Comparison of ENCODE assay signal across 19 cellular contexts in the genomic region with DNA sequence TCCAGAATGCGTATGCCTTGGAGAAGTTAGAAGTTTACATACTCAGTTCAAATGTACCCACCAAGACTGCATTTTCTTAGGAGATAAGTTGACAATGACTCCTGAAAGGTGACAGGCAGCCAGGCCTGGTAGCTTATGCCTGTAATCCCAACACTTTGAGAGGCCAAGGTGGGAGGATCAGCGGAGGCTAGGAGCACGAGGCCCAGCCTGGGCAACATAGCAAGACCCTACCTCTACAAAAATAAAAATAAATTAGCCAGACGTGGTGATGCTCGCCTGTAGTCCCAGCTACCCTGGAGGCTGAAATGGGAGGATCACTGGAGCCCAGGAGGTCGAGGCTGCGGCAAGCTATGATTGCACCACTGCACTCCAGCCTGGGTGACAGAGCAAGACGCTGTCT.
DNase-seq lines count a peak whose midpoint lies in the region; FAIRE-seq and TF ChIP-seq lines count a peak whose summit lies in the region.
"Had no signal": no experiment of that assay in that cellular context is flagged by ENCODE, and none has a peak within 500 bp of the region (broad histone marks: within the 10 kb centered on the region; RNA-seq: fewer than 3 reads in every experiment).

No MANE protein-coding gene starts in this region.

- H2AFZ ChIP-seq in Karpas-422 (ENCODE audit: low read length), result no peak overlapping the region
- H2AFZ ChIP-seq: GM23338 had no signal

- TF ChIP-seq POLR2A in spleen (IDR thresholded peaks at IDR 0.05) (no peak), H54 (IDR thresholded peaks at IDR 0.05; ENCODE audit: low read depth, low read length) (no peak)

- intact Hi-C loops in spleen (cut with DNase I; ENCODE audit: low total_unique reads), result no loop called here

- H3K4me2 ChIP-seq in BLaER1 treated with 17β-estradiol and CSF1 and Interleukin-3, amounts not matched to agents 10 nM and 100 nM, result peak overlapping the region in 9 of 11 experiments; percentile 25 to 74 (median 52); a peak in 11 of 22 replicates
- no peak overlapping the region for H3K4me2 ChIP-seq in Karpas-422 (ENCODE audit: low read depth, low read length, poor library complexity, severe bottlenecking)
- H3K4me2 ChIP-seq: GM23338 had no signal

- no peak overlapping the region for H3K9ac ChIP-seq in BLaER1 treated with 17β-estradiol and CSF1 and Interleukin-3, amounts not matched to agents 10 nM and 100 nM
- H3K9ac ChIP-seq in Karpas-422 (ENCODE audit: low read length), result no peak overlapping the region

- DNase-seq in Karpas-422 (peak; percentile 10), mesenteric fat pad (ENCODE audit: low spot score) (peak; percentile 37), spleen (peak; percentile 35), hepatic stellate cell (ENCODE audit: low spot score) (no peak), SIG-M5 treated with dmso at 0.1 percent for 504 hours (lab: John Stamatoyannopoulos, UW; ENCODE audit: unreplicated experiment) (no peak), H54 (ENCODE audit: insufficient read length, low spot score) (no peak)
- DNase-seq in stimulated activated CD8-positive, alpha-beta memory T cell treated with anti-CD3 and anti-CD28 coated beads, Interleukin-4, amount 100 ng/mL, for 48 hours, result no peak
- DNase-seq: CD4-positive, alpha-beta T cell; CD8-positive, alpha-beta memory T cell; DMS 273 treated with DMSO at 0.1 percent for 48 hours; DMS79; EL; GDM1 had no signal

- H3K27me3 ChIP-seq in BLaER1 treated with 17β-estradiol and CSF1 and Interleukin-3, amounts not matched to agents 10 nM and 100 nM, result no peaks in the 10 kb centered on the region
- H3K27me3 ChIP-seq in Karpas-422 (ENCODE audit: low read length) (no peaks in the 10 kb centered on the region), spleen (replicated peaks in 1 of 7) (no peaks in the 10 kb centered on the region)

- no peaks in the 10 kb centered on the region for H3K79me2 ChIP-seq in Karpas-422 (ENCODE audit: low read length)

- H3K36me3 ChIP-seq in BLaER1 treated with 17β-estradiol and CSF1 and Interleukin-3, amounts not matched to agents 10 nM and 100 nM, result peaks cover 15 to 33% (median 19%) of the 10 kb centered on the region in 11 experiments
- H3K36me3 ChIP-seq in Karpas-422 (ENCODE audit: insufficient read depth, low read length) (no peaks in the 10 kb centered on the region), spleen (peaks cover 0 to 40% (median 7%) of the 10 kb centered on the region in 6 donors)

- H3K9me3 ChIP-seq in BLaER1 treated with 17β-estradiol and CSF1 and Interleukin-3, amounts not matched to agents 10 nM and 100 nM (replicated peaks in 1 of 11), result peaks cover under 1 to 22% (median 13%) of the 10 kb centered on the region in 11 experiments; a peak in 19 of 22 replicates
- no peaks in the 10 kb centered on the region for H3K9me3 ChIP-seq in Karpas-422 (ENCODE audit: low read length)
- H3K9me3 ChIP-seq in spleen, result peaks cover 0 to 5% (median 0%) of the 10 kb centered on the region in 8 donors
- H3K9me3 ChIP-seq: HAP-1 had no signal

- no peak for TF ChIP-seq CTCF in spleen (IDR thresholded peaks at IDR 0.05 in 8 of 11, conservative IDR thresholded peaks at IDR 0.05 in 3 of 11)

- FAIRE-seq in H54 (lab: Jason Lieb, UNC), result no peak
- FAIRE-seq: D721Med, GM19239 had no signal

- H3K4me1 ChIP-seq in BLaER1 treated with 17β-estradiol and CSF1 and Interleukin-3, amounts not matched to agents 10 nM and 100 nM, result peaks cover 36 to 68% (median 64%) of the 10 kb centered on the region in 10 experiments
- H3K4me1 ChIP-seq in Karpas-422 (ENCODE audit: low read length) (no peaks in the 10 kb centered on the region), spleen (peaks cover 0 to 22% (median 0%) of the 10 kb centered on the region in 6 donors)

- no peaks in the 10 kb centered on the region for H3K9me2 ChIP-seq in Karpas-422 (replicated peaks; ENCODE audit: insufficient read depth, low read length)

- H3K27ac ChIP-seq in BLaER1 treated with 17β-estradiol and CSF1 and Interleukin-3, amounts not matched to agents 10 nM and 100 nM, result peak overlapping the region in 7 of 11 experiments; percentile 2 to 93 (median 85); a peak in 9 of 22 replicates
- H3K27ac ChIP-seq in Karpas-422 (ENCODE audit: low read length) (no peak overlapping the region), spleen (no peak overlapping the region)

- no peak overlapping the region for H3K4me3 ChIP-seq in BLaER1 treated with 17β-estradiol and CSF1 and Interleukin-3, amounts not matched to agents 10 nM and 100 nM
- H3K4me3 ChIP-seq in Karpas-422 (ENCODE audit: low read length) (no peak overlapping the region), spleen (no peak overlapping the region)
- H3K4me3 ChIP-seq: GM12878, GM23338, HAP-1 had no signal

- H4K20me1 ChIP-seq in BLaER1 treated with 17β-estradiol and CSF1 and Interleukin-3, amounts not matched to agents 10 nM and 100 nM, result peaks cover 0 to 37% (median 0%) of the 10 kb centered on the region in 11 experiments; a peak in 2 of 22 replicates
- H4K20me1 ChIP-seq in Karpas-422 (ENCODE audit: insufficient read depth, low read depth, low read length), result no peaks in the 10 kb centered on the region

- 91 to 97% (median 95%) methylated on average over 8 of the region's 8 CpGs for WGBS in spleen, 5 donors

Comparison
In these comparisons a context has a peak if more than half of its experiments do, and no peak if none do; other contexts are left out.
1. H3K27ac ChIP-seq: peak in BLaER1 treated with 17β-estradiol and CSF1 and Interleukin-3, amounts not matched to agents 10 nM and 100 nM (7 of 11); none in Karpas-422 (single experiment) and spleen (0 of 8).
2. DNase-seq: peak in Karpas-422 (single experiment), mesenteric fat pad (single experiment) and spleen (single experiment); none in hepatic stellate cell (single experiment), SIG-M5 treated with dmso at 0.1 percent for 504 hours (single experiment), H54 (single experiment) and stimulated activated CD8-positive, alpha-beta memory T cell treated with anti-CD3 and anti-CD28 coated beads, Interleukin-4, amount 100 ng/mL, for 48 hours (single experiment).